In the genomic region with DNA sequence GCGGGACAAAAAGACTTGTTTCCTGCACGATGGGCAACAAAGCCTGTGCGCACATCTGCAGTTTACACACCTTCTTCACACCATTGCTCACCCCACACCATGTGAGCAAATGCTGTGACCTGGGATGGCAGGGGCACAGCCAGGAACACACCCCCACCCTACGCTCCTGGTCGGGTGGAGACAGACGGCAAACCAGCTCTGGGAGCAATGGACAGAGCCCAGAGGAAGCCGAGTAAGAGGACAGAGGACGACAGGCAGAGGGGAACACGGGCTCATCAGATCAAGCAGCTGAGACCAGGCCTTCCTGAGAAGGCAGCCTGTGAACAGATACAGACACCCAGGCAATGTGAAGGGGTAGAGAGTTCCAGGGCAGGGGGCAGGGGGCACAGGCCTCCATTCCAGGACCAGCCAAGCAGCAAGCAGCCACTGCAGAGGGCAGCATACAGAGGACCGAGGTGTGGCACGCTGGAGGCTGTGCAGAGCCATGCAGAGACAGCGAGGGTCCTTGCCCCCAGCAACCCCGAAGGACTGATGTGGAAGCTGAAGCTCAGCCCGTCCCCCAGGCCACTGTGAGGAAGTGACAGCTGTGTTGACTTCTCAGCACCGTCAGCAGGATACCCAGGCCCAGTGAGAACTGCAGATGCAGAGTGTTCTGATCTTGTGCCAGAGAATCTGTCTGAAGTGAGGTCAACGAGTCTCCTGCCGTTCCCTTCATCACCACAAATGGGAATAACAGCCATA, we compare ENCODE assay signal across 14 cellular contexts. TPM values are rescaled to one million over a fixed set of nuclear protein-coding genes. Genes with fewer than 3 reads are reported as not detected.
DNase-seq lines count a peak whose midpoint lies in the region; ATAC-seq, FAIRE-seq and TF ChIP-seq lines count a peak whose summit lies in the region.
"Had no signal": no experiment of that assay in that cellular context is flagged by ENCODE, and none has a peak within 500 bp of the region (broad histone marks: within the 10 kb centered on the region; RNA-seq: fewer than 3 reads in every experiment).

No MANE protein-coding gene starts in this region.

- peaks cover 5% of the 10 kb centered on the region for H3K36me3 Mint-ChIP-seq in astrocyte (ENCODE audit: low read depth, unreplicated experiment)

- no peak overlapping the region for H3K4me3 Mint-ChIP-seq in astrocyte (ENCODE audit: unreplicated experiment)
- H3K4me3 Mint-ChIP-seq: activated CD8-positive, alpha-beta T cell treated with anti-CD3 and anti-CD28 coated beads for 36 hours had no signal

- TF ChIP-seq CTCF in astrocyte (IDR thresholded peaks at IDR 0.05; ENCODE audit: insufficient read depth, low read depth, low read length) = no peak
- no peak for TF ChIP-seq CTCF in spleen (IDR thresholded peaks at IDR 0.05 in 8 of 11, conservative IDR thresholded peaks at IDR 0.05 in 3 of 11)

- no peak overlapping the region for H3K23ac ChIP-seq in mesendoderm (ENCODE audit: low read length)

- no peaks in the 10 kb centered on the region for H3K27me3 Mint-ChIP-seq in astrocyte (ENCODE audit: low read depth, unreplicated experiment)

- H3K9me3 ChIP-seq in astrocyte (ENCODE audit: insufficient read depth, low read depth, low read length) = no peaks in the 10 kb centered on the region
- no peaks in the 10 kb centered on the region for H3K9me3 ChIP-seq in spleen
- H3K9me3 ChIP-seq: breast epithelium, SJSA1, tibial nerve had no signal

- peak overlapping the region; percentile 25 for H3K4me2 ChIP-seq in astrocyte (ENCODE audit: low read length)
- no peak overlapping the region for H3K4me2 ChIP-seq in mesendoderm (ENCODE audit: low read length)

- intact Hi-C loops in spleen (cut with DNase I; ENCODE audit: low total_unique reads) = no loop called here

- H3K79me2 ChIP-seq in astrocyte (ENCODE audit: insufficient read depth, low read length) (no peaks in the 10 kb centered on the region), mesendoderm (ENCODE audit: control insufficient read depth, insufficient read depth, low read length) (no peaks in the 10 kb centered on the region)
- H3K79me2 ChIP-seq: parathyroid adenoma had no signal

- H3K27ac ChIP-seq in astrocyte (ENCODE audit: low read depth, low read length) (no peak overlapping the region), mesendoderm (ENCODE audit: low read depth, low read length) (no peak overlapping the region), spleen (peak overlapping the region in 1 of 8 donors; percentile 24)
- H3K27ac ChIP-seq: parathyroid adenoma, SJSA1, tibial nerve had no signal

- H2BK15ac ChIP-seq in mesendoderm (replicated peaks; ENCODE audit: low read depth) = no peak overlapping the region

- H3K79me1 ChIP-seq in mesendoderm (ENCODE audit: low read length) = no peaks in the 10 kb centered on the region

- no peak for ATAC-seq in GM18858 (IDR thresholded peaks at IDR 0.05; ENCODE audit: unreplicated experiment)

- no peak overlapping the region for H3K4me3 ChIP-seq in astrocyte (ENCODE audit: insufficient read depth, low read depth, low read length)
- H3K4me3 ChIP-seq in mesendoderm (ENCODE audit: low read length) = no peak overlapping the region
- H3K4me3 ChIP-seq in spleen = no peak overlapping the region
- H3K4me3 ChIP-seq: breast epithelium, SJSA1, tibial nerve had no signal

- H3K27ac Mint-ChIP-seq in astrocyte (ENCODE audit: unreplicated experiment) = no peak overlapping the region
- H3K27ac Mint-ChIP-seq: activated CD8-positive, alpha-beta T cell treated with anti-CD3 and anti-CD28 coated beads for 36 hours had no signal

- no peak for TF ChIP-seq POLR2A in spleen (IDR thresholded peaks at IDR 0.05)

- H3K4ac ChIP-seq in mesendoderm (ENCODE audit: low read depth, low read length) = no peak overlapping the region

- H3K9ac ChIP-seq in astrocyte (ENCODE audit: low read length) = no peak overlapping the region
- H3K9ac ChIP-seq in mesendoderm (ENCODE audit: low read length) = no peak overlapping the region
- H3K9ac ChIP-seq: parathyroid adenoma had no signal

- FAIRE-seq in astrocyte (lab: Jason Lieb, UNC) = no peak
- FAIRE-seq: frontal cortex had no signal

- DNase-seq in DMS79 (lab: John Stamatoyannopoulos, UW) (peak; percentile 61), NCI-H128 (lab: John Stamatoyannopoulos, UW; ENCODE audit: unreplicated experiment) (peak; percentile 31), astrocyte (ENCODE audit: low read depth) (no peak), medulla oblongata (ENCODE audit: extremely low spot score) (peak; percentile 12), T1000 (lab: John Stamatoyannopoulos, UW) (no peak), mesendoderm (no peak), spleen (no peak)
- DNase-seq: activated CD8-positive, alpha-beta T cell treated with anti-CD3 and anti-CD28 coated beads for 36 hours had no signal

- H3K27me3 ChIP-seq in astrocyte (ENCODE audit: insufficient read depth, low read length) (no peaks in the 10 kb centered on the region), mesendoderm (ENCODE audit: insufficient read depth, low read length, poor library complexity) (no peaks in the 10 kb centered on the region), spleen (replicated peaks in 1 of 7) (peaks cover 0 to 20% (median 0%) of the 10 kb centered on the region in 7 donors)
- H3K27me3 ChIP-seq: breast epithelium, SJSA1, tibial nerve had no signal

- H3K56ac ChIP-seq in mesendoderm (ENCODE audit: low read length) = no peak overlapping the region

- peaks cover 33% of the 10 kb centered on the region for H3K4me1 Mint-ChIP-seq in astrocyte (ENCODE audit: low read depth, unreplicated experiment)

- no peaks in the 10 kb centered on the region for H3K9me3 Mint-ChIP-seq in astrocyte (ENCODE audit: unreplicated experiment)
- H3K9me3 Mint-ChIP-seq: activated CD8-positive, alpha-beta T cell treated with anti-CD3 and anti-CD28 coated beads for 36 hours had no signal

- H4K5ac ChIP-seq in mesendoderm (ENCODE audit: low read length) = no peak overlapping the region

- peaks cover 33% of the 10 kb centered on the region for H4K20me1 ChIP-seq in astrocyte (ENCODE audit: insufficient read depth, low read length)

- H3K36me3 ChIP-seq in astrocyte (ENCODE audit: insufficient read depth, low read length) = no peaks in the 10 kb centered on the region
- no peaks in the 10 kb centered on the region for H3K36me3 ChIP-seq in mesendoderm (ENCODE audit: control insufficient read depth, insufficient read depth, low read length)
- no peaks in the 10 kb centered on the region for H3K36me3 ChIP-seq in spleen
- H3K36me3 ChIP-seq: breast epithelium, SJSA1 had no signal

- H2BK120ac ChIP-seq in mesendoderm (ENCODE audit: low read depth, low read length) = no peak overlapping the region

- no peak overlapping the region for H2AFZ ChIP-seq in astrocyte (ENCODE audit: low read depth, low read length)
- H2AFZ ChIP-seq: parathyroid adenoma had no signal

- no CpG with 5 or more reads among the region's 17 CpGs for WGBS in mesendoderm (ENCODE audit: extremely low coverage, insufficient coverage, low lambda C conversion rate)
- 66 to 76% (median 69%) methylated on average over 15 to 17 of the region's 17 CpGs for WGBS in spleen, 5 donors

- H3K4me1 ChIP-seq in astrocyte (ENCODE audit: insufficient read depth, low read length) (peaks cover 34% of the 10 kb centered on the region), mesendoderm (ENCODE audit: control insufficient read depth, low read depth, low read length) (peaks cover 8% of the 10 kb centered on the region), spleen (peaks cover 0 to 6% (median 0%) of the 10 kb centered on the region in 6 donors)
- H3K4me1 ChIP-seq: breast epithelium had no signal

- no peak overlapping the region for H4K8ac ChIP-seq in mesendoderm (ENCODE audit: low read depth, low read length)

- H3K18ac ChIP-seq in mesendoderm (ENCODE audit: low read length) = no peak overlapping the region

- H2AK5ac ChIP-seq in mesendoderm (ENCODE audit: low read length) = no peak overlapping the region

- no peak overlapping the region for H2BK5ac ChIP-seq in mesendoderm (ENCODE audit: low read length)

RNA-seq across cellular contexts. Expression of a gene that starts 46.2 kb away (rescaled TPM):
- total RNA-seq in astrocyte = 26.9 and 29.6 TPM in 2 replicates
- polyA plus RNA-seq in mesendoderm (2013, experiment 1 of 2) = 8.3 TPM
- polyA plus RNA-seq in mesendoderm (2013, experiment 2 of 2) = 8.5 TPM
- 1 to 10 TPM; 1.8 to 6.8 (median 4.3) TPM for total RNA-seq in spleen
- polyA plus RNA-seq in spleen = under 1 TPM; 0.30 to 0.51 (median 0.47) TPM

Comparison
In these comparisons a context has a peak if more than half of its experiments do, and no peak if none do; other contexts are left out.
1. DNase-seq: peak in DMS79 (single experiment), NCI-H128 (single experiment) and medulla oblongata (single experiment); none in astrocyte (single experiment), T1000 (single experiment), mesendoderm (single experiment) and spleen (single experiment).